16 cellular contexts compared by ENCODE assay signal in the genomic region with DNA sequence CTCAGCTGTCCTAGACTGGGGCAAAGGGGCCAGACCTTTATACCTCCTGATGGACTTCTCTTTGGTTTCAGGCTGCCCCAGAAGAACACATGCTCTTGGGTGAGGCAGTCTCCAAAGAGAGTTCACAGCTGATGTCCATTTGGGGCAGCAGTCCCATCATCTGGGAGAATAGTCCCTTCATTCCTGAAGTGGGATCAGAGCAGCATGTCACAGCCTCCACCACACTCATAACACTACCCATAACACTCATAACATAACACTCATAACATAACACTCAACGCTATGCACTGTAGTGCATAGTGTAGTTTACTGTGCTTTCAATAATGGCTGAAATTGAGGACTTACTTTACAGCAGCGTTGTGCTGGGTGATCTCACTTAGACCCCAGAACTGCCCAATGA. TPM values are rescaled to one million over a fixed set of nuclear protein-coding genes. Genes with fewer than 3 reads are reported as not detected.
A peak's percentile ranks its signal among the peaks of the same experiment; 100 is the strongest.
DNase-seq lines count a peak whose midpoint lies in the region; ATAC-seq and TF ChIP-seq lines count a peak whose summit lies in the region.
"Had no signal": no experiment of that assay in that cellular context is flagged by ENCODE, and none has a peak within 500 bp of the region (broad histone marks: within the 10 kb centered on the region; RNA-seq: fewer than 3 reads in every experiment).

No MANE protein-coding gene starts in this region.

- no peaks in the 10 kb centered on the region for H3K4me1 ChIP-seq in endodermal cell (ENCODE audit: control insufficient read depth, insufficient read depth, low read length)

- H3K9me3 ChIP-seq in endodermal cell (ENCODE audit: control insufficient read depth, low read length): no peaks in the 10 kb centered on the region
- H3K9me3 ChIP-seq: ascending aorta, lower lobe of right lung had no signal

- H3K4me3 ChIP-seq in endodermal cell (ENCODE audit: low read length): no peak overlapping the region
- H3K4me3 ChIP-seq: ascending aorta, lower lobe of right lung had no signal

- no peaks in the 10 kb centered on the region for H3K36me3 Mint-ChIP-seq in natural killer cell treated with Interleukin-12 subunit alpha and Interleukin-12 subunit beta and Interleukin-15 and Interleukin-18, amount 100 ng/mL, for 72 hours
- no peaks in the 10 kb centered on the region for H3K36me3 Mint-ChIP-seq in natural killer cell
- no peaks in the 10 kb centered on the region for H3K36me3 Mint-ChIP-seq in nephron progenitor cell (ENCODE audit: low read depth)
- H3K36me3 Mint-ChIP-seq in endodermal cell (ENCODE audit: low read depth): no peaks in the 10 kb centered on the region
- H3K36me3 Mint-ChIP-seq: naive thymus-derived CD8-positive, alpha-beta T cell had no signal

- no peaks in the 10 kb centered on the region for H3K36me3 ChIP-seq in endodermal cell (ENCODE audit: control insufficient read depth, insufficient read depth, low read length)
- H3K36me3 ChIP-seq: ascending aorta, lower lobe of right lung had no signal

- peaks cover 39 to 56% of the 10 kb centered on the region in 2 donors for H3K4me1 Mint-ChIP-seq in natural killer cell treated with Interleukin-12 subunit alpha and Interleukin-12 subunit beta and Interleukin-15 and Interleukin-18, amount 100 ng/mL, for 72 hours (ENCODE audit: low read depth in 2 of 2)
- H3K4me1 Mint-ChIP-seq in natural killer cell (peaks cover 49 to 50% of the 10 kb centered on the region in 2 donors), nephron progenitor cell (peaks cover 7% of the 10 kb centered on the region), endodermal cell (peaks cover under 1% of the 10 kb centered on the region)

- no peaks in the 10 kb centered on the region for H3K27me3 Mint-ChIP-seq in natural killer cell treated with Interleukin-12 subunit alpha and Interleukin-12 subunit beta and Interleukin-15 and Interleukin-18, amount 100 ng/mL, for 72 hours
- H3K27me3 Mint-ChIP-seq in natural killer cell (ENCODE audit: low read depth in 2 of 2) (peaks cover 0 to 6% of the 10 kb centered on the region in 2 donors), nephron progenitor cell (ENCODE audit: low read depth, poor library complexity) (peaks cover 14% of the 10 kb centered on the region), endodermal cell (ENCODE audit: insufficient read depth) (peaks cover 2% of the 10 kb centered on the region)
- H3K27me3 Mint-ChIP-seq: naive thymus-derived CD8-positive, alpha-beta T cell had no signal

- no peaks in the 10 kb centered on the region for H3K9me3 Mint-ChIP-seq in natural killer cell treated with Interleukin-12 subunit alpha and Interleukin-12 subunit beta and Interleukin-15 and Interleukin-18, amount 100 ng/mL, for 72 hours
- H3K9me3 Mint-ChIP-seq in natural killer cell (no peaks in the 10 kb centered on the region), nephron progenitor cell (no peaks in the 10 kb centered on the region), endodermal cell (no peaks in the 10 kb centered on the region)
- H3K9me3 Mint-ChIP-seq: naive thymus-derived CD8-positive, alpha-beta T cell; T-helper 1 cell treated with Interleukin-12 subunit alpha and Interleukin-12 subunit beta and Interleukin-4 antibody, amounts not matched to agents 30 μg/mL and 1 μg/mL, for 36 hours had no signal

- TF ChIP-seq CTCF in natural killer cell (IDR thresholded peaks at IDR 0.05): no peak
- no peak for TF ChIP-seq CTCF in nephron progenitor cell (IDR thresholded peaks at IDR 0.05)
- no peak for TF ChIP-seq CTCF in endodermal cell (conservative IDR thresholded peaks at IDR 0.05)

- no peak overlapping the region for H3K27ac Mint-ChIP-seq in natural killer cell treated with Interleukin-12 subunit alpha and Interleukin-12 subunit beta and Interleukin-15 and Interleukin-18, amount 100 ng/mL, for 72 hours
- H3K27ac Mint-ChIP-seq in natural killer cell: no peak overlapping the region
- H3K27ac Mint-ChIP-seq in nephron progenitor cell: no peak overlapping the region
- no peak overlapping the region for H3K27ac Mint-ChIP-seq in endodermal cell
- H3K27ac Mint-ChIP-seq: T-helper 1 cell treated with Interleukin-12 subunit alpha and Interleukin-12 subunit beta and Interleukin-4 antibody, amounts not matched to agents 30 μg/mL and 1 μg/mL, for 36 hours had no signal

- H3K4me3 Mint-ChIP-seq in natural killer cell treated with Interleukin-12 subunit alpha and Interleukin-12 subunit beta and Interleukin-15 and Interleukin-18, amount 100 ng/mL, for 72 hours: peak overlapping the region; percentile 40
- H3K4me3 Mint-ChIP-seq in natural killer cell: no peak overlapping the region
- no peak overlapping the region for H3K4me3 Mint-ChIP-seq in nephron progenitor cell
- no peak overlapping the region for H3K4me3 Mint-ChIP-seq in endodermal cell
- H3K4me3 Mint-ChIP-seq: T-helper 1 cell treated with Interleukin-12 subunit alpha and Interleukin-12 subunit beta and Interleukin-4 antibody, amounts not matched to agents 30 μg/mL and 1 μg/mL, for 36 hours had no signal

- peak; percentile 76 to 90 for ATAC-seq in natural killer cell treated with Interleukin-12 subunit alpha and Interleukin-12 subunit beta and Interleukin-15 and Interleukin-18, amount 100 ng/mL, for 72 hours
- no peak for ATAC-seq in natural killer cell
- ATAC-seq in HG02642 (IDR thresholded peaks at IDR 0.05; ENCODE audit: poor library complexity, unreplicated experiment): peak; percentile 53
- ATAC-seq in HG03439 (IDR thresholded peaks at IDR 0.05; ENCODE audit: unreplicated experiment): peak; percentile 69
- ATAC-seq: lower lobe of right lung; naive thymus-derived CD8-positive, alpha-beta T cell; Right ventricle myocardium inferior had no signal

- H3K27me3 ChIP-seq in endodermal cell (ENCODE audit: control insufficient read depth, insufficient read depth, low read length, poor library complexity, severe bottlenecking): no peaks in the 10 kb centered on the region
- H3K27me3 ChIP-seq: ascending aorta had no signal

- DNase-seq in natural killer cell treated with Interleukin-12 subunit alpha and Interleukin-12 subunit beta and Interleukin-15 and Interleukin-18, amount 100 ng/mL, for 72 hours (ENCODE audit: low spot score): no peak
- DNase-seq in natural killer cell (no peak), nephron progenitor cell (no peak), UCSD-AML1 (lab: John Stamatoyannopoulos, UW; ENCODE audit: unreplicated experiment) (no peak), islet precursor cell (no peak), endodermal cell (no peak)
- DNase-seq: COR-L47; lower lobe of right lung; naive thymus-derived CD8-positive, alpha-beta T cell; NCI-H1694; stimulated activated CD4-positive, alpha-beta T cell treated with anti-CD3 and anti-CD28 coated beads, Interleukin-12 subunit alpha, Interleukin-12 subunit beta, amount 100 ng/mL, for 4 hours had no signal

- no peak overlapping the region for H3K9ac ChIP-seq in endodermal cell (ENCODE audit: extremely low read depth, low read length, poor library complexity, severe bottlenecking)

- H3K27ac ChIP-seq in endodermal cell (ENCODE audit: low read depth, low read length): no peak overlapping the region
- H3K27ac ChIP-seq: ascending aorta, lower lobe of right lung had no signal

- intact Hi-C loops in natural killer cell (cut with micrococcal nuclease): loop anchor here (10.0 kb wide), 2 partner anchors 333 to 563 kb away; a partner anchor contains a TSS

- 89 to 100% methylated on average over 1 to 2 of the region's 2 CpGs for WGBS in endodermal cell (ENCODE audit: insufficient coverage in 1 of 2, insufficient read length in 1 of 2), 2 experiments

RNA-seq across cellular contexts. Expression of a gene that starts 36.7 kb away (rescaled TPM):
- 10 to 100 TPM; 12.5 to 17.2 TPM for total RNA-seq in natural killer cell treated with Interleukin-12 subunit alpha and Interleukin-12 subunit beta and Interleukin-15 and Interleukin-18, amount 100 ng/mL, for 72 hours
- total RNA-seq in natural killer cell (10 to 100 TPM; 71.5 to 94.9 (median 84.7) TPM), endodermal cell (1 to 10 TPM; 4.2 to 6.9 TPM)
- polyA plus RNA-seq in endodermal cell (2013, experiment 1 of 2): 8.0 TPM
- 6.3 TPM for polyA plus RNA-seq in endodermal cell (2013, experiment 2 of 2)

Comparison
In these comparisons a context has a peak if more than half of its experiments do, and no peak if none do; other contexts are left out.
1. ATAC-seq: peak in natural killer cell treated with Interleukin-12 subunit alpha and Interleukin-12 subunit beta and Interleukin-15 and Interleukin-18, amount 100 ng/mL, for 72 hours (2 of 2), HG02642 (single experiment) and HG03439 (single experiment); none in natural killer cell (0 of 3).